In the genomic region with DNA sequence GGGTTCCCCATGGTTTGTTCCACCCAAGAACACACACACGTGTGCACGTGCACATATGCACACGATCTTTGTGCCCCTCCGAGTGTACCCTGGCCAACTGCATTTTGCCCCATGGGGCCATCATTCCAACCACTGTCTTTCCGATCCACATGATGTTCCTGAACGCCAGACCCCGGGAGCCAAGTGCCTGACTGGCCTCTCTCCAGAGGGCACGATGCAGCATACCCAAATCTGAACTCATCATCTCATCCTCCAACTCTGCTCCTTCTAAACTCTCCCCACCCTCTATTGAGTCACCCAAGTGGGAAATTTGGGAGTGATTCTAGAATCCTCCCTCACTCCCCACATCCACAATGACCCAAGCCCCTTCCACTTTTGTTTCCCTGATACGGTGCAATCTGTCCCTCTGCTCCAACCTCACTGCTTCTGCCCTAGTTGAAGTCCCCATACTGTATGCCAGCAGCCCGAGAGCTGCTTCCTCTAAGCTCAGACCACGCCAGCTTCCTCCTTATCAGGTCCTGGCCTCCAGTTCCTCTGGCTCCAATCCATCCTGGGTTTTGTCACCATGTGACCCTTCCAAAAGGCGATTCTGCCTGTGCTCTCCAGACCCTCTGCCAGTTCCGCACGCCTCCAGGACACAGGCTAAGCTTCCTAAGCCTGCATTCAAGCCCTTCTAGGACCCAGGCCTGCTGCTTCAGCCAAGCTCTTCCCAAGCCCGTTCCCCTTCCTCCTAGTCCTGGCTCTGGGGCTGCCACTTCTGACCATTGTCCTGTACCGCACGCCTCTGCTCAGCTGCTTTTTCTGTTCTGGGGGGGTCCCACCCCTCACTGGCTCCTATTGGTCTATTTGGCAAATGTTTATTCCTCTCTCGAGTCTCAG, we compare ENCODE assay signal across 13 cellular contexts. TPM values are rescaled to one million over a fixed set of nuclear protein-coding genes. Genes with fewer than 3 reads are reported as not detected.
DNase-seq lines count a peak whose midpoint lies in the region; ATAC-seq, FAIRE-seq and TF ChIP-seq lines count a peak whose summit lies in the region.
"Had no signal": no experiment of that assay in that cellular context is flagged by ENCODE, and none has a peak within 500 bp of the region (broad histone marks: within the 10 kb centered on the region; RNA-seq: fewer than 3 reads in every experiment).

No MANE protein-coding gene starts in this region.

- peak; percentile 41 for DNase-seq in SKM-1 (lab: John Stamatoyannopoulos, UW; ENCODE audit: unreplicated experiment)
- peak in 4 of 5 donors; percentile 77 to 84 (median 80) for DNase-seq in heart left ventricle
- DNase-seq in stomach, result peak; percentile 61
- DNase-seq in small intestine, result no peak
- DNase-seq: activated CD4-positive, alpha-beta T cell treated with anti-CD3 and anti-CD28 coated beads, Interleukin-2, amount 10 ng/mL, durations not matched to agents 24 days and 14 days; DND-41; kidney glomerular epithelial cell; NCI-H1930; Peyer's patch; sigmoid colon had no signal

- peaks cover 0 to 5% (median 0%) of the 10 kb centered on the region in 9 donors for H3K36me3 ChIP-seq in heart left ventricle
- H3K36me3 ChIP-seq in stomach, result no peaks in the 10 kb centered on the region
- H3K36me3 ChIP-seq in small intestine (ENCODE audit: control insufficient read depth in 2 of 2, insufficient read depth in 2 of 2, low read length in 2 of 2), result no peaks in the 10 kb centered on the region
- H3K36me3 ChIP-seq: Peyer's patch, sigmoid colon had no signal

- H3K9me3 ChIP-seq in heart left ventricle (no peaks in the 10 kb centered on the region), stomach (no peaks in the 10 kb centered on the region), small intestine (ENCODE audit: control insufficient read depth, low read depth) (no peaks in the 10 kb centered on the region)
- H3K9me3 ChIP-seq: Peyer's patch, sigmoid colon had no signal

- H3K27ac ChIP-seq in heart left ventricle (peak overlapping the region; percentile 21 to 85 (median 70)), stomach (peak overlapping the region in 4 of 5 donors; percentile 4 to 58 (median 22)), small intestine (ENCODE audit: low read depth in 1 of 2, low read length in 1 of 2) (no peak overlapping the region)
- H3K27ac ChIP-seq: epithelial cell of prostate, Peyer's patch had no signal

- no peak for TF ChIP-seq CTCF in heart left ventricle (IDR thresholded peaks at IDR 0.05)
- TF ChIP-seq CTCF in stomach (IDR thresholded peaks at IDR 0.05), result no peak

- peak in 1 of 2 donors; percentile 16 for TF ChIP-seq POLR2A in heart left ventricle (IDR thresholded peaks at IDR 0.05)
- TF ChIP-seq POLR2A in stomach (IDR thresholded peaks at IDR 0.05), result no peak

- intact Hi-C loops in heart left ventricle (cut with DNase I), result no loop called here
- intact Hi-C loops in stomach (cut with DNase I; ENCODE audit: low total_unique reads), result no loop called here

- TF ChIP-seq EP300 in stomach (IDR thresholded peaks at IDR 0.05), result no peak

- H3K4me3 ChIP-seq in heart left ventricle, result peak overlapping the region in 1 of 12 donors; percentile 0
- no peak overlapping the region for H3K4me3 ChIP-seq in stomach
- no peak overlapping the region for H3K4me3 ChIP-seq in small intestine (ENCODE audit: low read depth in 1 of 2, low read length in 2 of 2)
- H3K4me3 ChIP-seq: Peyer's patch, sigmoid colon had no signal

- WGBS in heart left ventricle, 4 donors, result 33 to 38% (median 35%) methylated on average over 18 of the region's 18 CpGs
- 52 to 66% (median 54%) methylated on average over 18 of the region's 18 CpGs for WGBS in stomach, 5 donors
- 70 to 80% (median 80%) methylated on average over 18 of the region's 18 CpGs for WGBS in small intestine, 3 donors

- ATAC-seq in heart left ventricle (peak; percentile 82 to 93 (median 90)), HG02610 (IDR thresholded peaks at IDR 0.05; ENCODE audit: unreplicated experiment) (no peak)
- ATAC-seq: HCT116 had no signal

- H3K4me1 ChIP-seq in heart left ventricle (peaks cover 8 to 47% (median 31%) of the 10 kb centered on the region in 12 donors), stomach (peaks cover 22 to 45% (median 27%) of the 10 kb centered on the region in 4 donors), small intestine (ENCODE audit: control insufficient read depth in 2 of 2, insufficient read depth in 1 of 2, low read depth in 1 of 2, low read length in 1 of 2) (peaks cover 0 to 5% of the 10 kb centered on the region in 2 donors)
- H3K4me1 ChIP-seq: sigmoid colon had no signal

- FAIRE-seq in small intestine (lab: Jason Lieb, UNC), result no peak

- H3K27me3 ChIP-seq in heart left ventricle (no peaks in the 10 kb centered on the region), stomach (no peaks in the 10 kb centered on the region), small intestine (ENCODE audit: control insufficient read depth in 2 of 2, insufficient read depth in 2 of 2, low read length in 2 of 2) (no peaks in the 10 kb centered on the region)
- H3K27me3 ChIP-seq: Peyer's patch, sigmoid colon had no signal

RNA-seq across cellular contexts. Expression of gene TMEM208, which starts 10.1 kb away (rescaled TPM):
- total RNA-seq in heart left ventricle (10 to 100 TPM in 6 of 9 donors, 1 to 10 TPM in 3; 6.2 to 21.8 (median 11.9) TPM), stomach (100 to 1,000 TPM in 1 of 5 donors, 10 to 100 TPM in 3, 1 to 10 TPM in 1; 8.7 to 126 (median 46.4) TPM)
- polyA plus RNA-seq in heart left ventricle (10 to 100 TPM; 49.5 to 79.7 TPM), stomach (100 to 1,000 TPM in 1 of 3 donors, 10 to 100 TPM in 2; 39.6 to 141 (median 89.2) TPM), small intestine (100 to 1,000 TPM in 2 of 3 donors, 10 to 100 TPM in 1; 83.2 to 153 (median 121) TPM)

RNA-seq across cellular contexts. Expression of gene ELMO3, which starts 17.9 kb away (rescaled TPM):
- 1 to 10 TPM in 1 of 9 donors, under 1 TPM in 8; 0.32 to 1.8 (median 0.65) TPM for total RNA-seq in heart left ventricle
- under 1 TPM; 0.68 to 0.91 TPM for polyA plus RNA-seq in heart left ventricle
- 100 to 1,000 TPM in 2 of 5 donors, 10 to 100 TPM in 3; 11.6 to 133 (median 57.2) TPM for total RNA-seq in stomach
- 10 to 100 TPM; 20.4 to 44.6 (median 37.1) TPM for polyA plus RNA-seq in stomach
- polyA plus RNA-seq in small intestine, result 100 to 1,000 TPM in 1 of 3 donors, 10 to 100 TPM in 2; 36.3 to 101 (median 89.7) TPM

RNA-seq across cellular contexts. Expression of gene E2F4, which starts 24.9 kb away (rescaled TPM):
- total RNA-seq in heart left ventricle (10 to 100 TPM; 25.2 to 71.3 (median 33.7) TPM), stomach (100 to 1,000 TPM in 2 of 5 donors, 10 to 100 TPM in 3; 36.8 to 304 (median 89.7) TPM)
- polyA plus RNA-seq in heart left ventricle (10 to 100 TPM; 29.3 to 41.4 TPM), stomach (10 to 100 TPM; 32.8 to 44.3 (median 38.7) TPM), small intestine (10 to 100 TPM; 48.6 to 63.7 (median 58.4) TPM)

RNA-seq across cellular contexts. Expression of gene EXOC3L1, which starts 26.9 kb away (rescaled TPM):
- total RNA-seq in heart left ventricle (1 to 10 TPM; 1.9 to 9.1 (median 2.8) TPM), stomach (10 to 100 TPM in 3 of 5 donors, 1 to 10 TPM in 1, not detected in 1; 1.3 to 25.5 (median 14.5) TPM)
- polyA plus RNA-seq in heart left ventricle (1 to 10 TPM; 3.4 to 7.0 TPM), stomach (1 to 10 TPM; 3.9 to 6.8 (median 4.0) TPM), small intestine (1 to 10 TPM; 4.9 to 7.9 (median 7.0) TPM)

RNA-seq across cellular contexts. Expression of gene FHOD1, which starts 30.4 kb away (rescaled TPM):
- 10 to 100 TPM in 8 of 9 donors, 1 to 10 TPM in 1; 9.6 to 30.3 (median 18.0) TPM for total RNA-seq in heart left ventricle
- 10 to 100 TPM; 13.1 to 26.6 TPM for polyA plus RNA-seq in heart left ventricle
- total RNA-seq in stomach, result 100 to 1,000 TPM in 1 of 5 donors, 10 to 100 TPM in 3, 1 to 10 TPM in 1; 6.1 to 101 (median 25.9) TPM
- 10 to 100 TPM; 12.8 to 19.2 (median 15.7) TPM for polyA plus RNA-seq in stomach
- 10 to 100 TPM; 12.8 to 19.7 (median 18.9) TPM for polyA plus RNA-seq in small intestine

Comparison
In these comparisons a context has a peak if more than half of its experiments do, and no peak if none do; other contexts are left out.
1. H3K27ac ChIP-seq: peak in heart left ventricle (12 of 12) and stomach (4 of 5); none in small intestine (0 of 2).
2. RNA of gene ELMO3, which starts 17.9 kb away (polyA plus RNA-seq): 36.3 to 101 TPM in small intestine and 20.4 to 44.6 TPM in stomach; 0.68 to 0.91 TPM in heart left ventricle; every median in the first group is over 10 times any median in the second.